Comparison of ENCODE assay signal across 11 cellular contexts in genomic region chr16:70703835-70704381, GRCh38. TPM values are rescaled to one million over a fixed set of nuclear protein-coding genes. Genes with fewer than 3 reads are reported as not detected.
DNase-seq lines count a peak whose midpoint lies in the region; ATAC-seq and TF ChIP-seq lines count a peak whose summit lies in the region.
"Had no signal": no experiment of that assay in that cellular context is flagged by ENCODE, and none has a peak within 500 bp of the region (broad histone marks: within the 10 kb centered on the region; RNA-seq: fewer than 3 reads in every experiment).

No MANE protein-coding gene starts in this region.

- H3K27ac Mint-ChIP-seq in activated CD4-positive, alpha-beta T cell treated with anti-CD3 and anti-CD28 coated beads for 36 hours = no peak overlapping the region
- H3K27ac Mint-ChIP-seq: activated naive CD8-positive, alpha-beta T cell treated with anti-CD3 and anti-CD28 coated beads for 36 hours had no signal

- H3K27ac ChIP-seq in heart left ventricle (peak overlapping the region; percentile 51 to 96 (median 76)), gastroesophageal sphincter (peak overlapping the region; percentile 69 to 98 (median 96)), ovary (peak overlapping the region; percentile 3 to 66), urinary bladder (ENCODE audit: low read depth) (peak overlapping the region; percentile 0)

- H3K4me3 Mint-ChIP-seq in activated CD4-positive, alpha-beta T cell treated with anti-CD3 and anti-CD28 coated beads for 36 hours = no peak overlapping the region
- H3K4me3 Mint-ChIP-seq: activated naive CD8-positive, alpha-beta T cell treated with anti-CD3 and anti-CD28 coated beads for 36 hours had no signal

- no peaks in the 10 kb centered on the region for H3K9me3 Mint-ChIP-seq in activated CD4-positive, alpha-beta T cell treated with anti-CD3 and anti-CD28 coated beads for 36 hours (ENCODE audit: low read depth)
- H3K9me3 Mint-ChIP-seq: activated naive CD8-positive, alpha-beta T cell treated with anti-CD3 and anti-CD28 coated beads for 36 hours had no signal

- H3K4me1 Mint-ChIP-seq in activated CD4-positive, alpha-beta T cell treated with anti-CD3 and anti-CD28 coated beads for 36 hours = peaks cover 3% of the 10 kb centered on the region

- no peaks in the 10 kb centered on the region for H3K36me3 Mint-ChIP-seq in activated CD4-positive, alpha-beta T cell treated with anti-CD3 and anti-CD28 coated beads for 36 hours (ENCODE audit: low read depth)
- H3K36me3 Mint-ChIP-seq: activated naive CD8-positive, alpha-beta T cell treated with anti-CD3 and anti-CD28 coated beads for 36 hours had no signal

- H3K9me3 ChIP-seq in heart left ventricle = no peaks in the 10 kb centered on the region
- H3K9me3 ChIP-seq in gastroesophageal sphincter = no peaks in the 10 kb centered on the region
- no peaks in the 10 kb centered on the region for H3K9me3 ChIP-seq in ovary

- H3K27me3 ChIP-seq in heart left ventricle (no peaks in the 10 kb centered on the region), gastroesophageal sphincter (no peaks in the 10 kb centered on the region), ovary (no peaks in the 10 kb centered on the region)

- WGBS in heart left ventricle, 4 donors = 77 to 90% (median 87%) methylated on average over 6 of the region's 6 CpGs; no CpG with 5 or more reads in 1 of the 4 donors
- no CpG with 5 or more reads among the region's 6 CpGs for WGBS in gastroesophageal sphincter (ENCODE audit: low coverage in 1 of 2), 2 donors
- WGBS in ovary, 3 donors = 71 to 81% (median 73%) methylated on average over 6 of the region's 6 CpGs
- WGBS in urinary bladder = 78% methylated on average over 6 of the region's 6 CpGs

- H3K4me3 ChIP-seq in heart left ventricle (no peak overlapping the region), gastroesophageal sphincter (no peak overlapping the region), ovary (no peak overlapping the region), urinary bladder (ENCODE audit: low read depth, low read length) (no peak overlapping the region)
- H3K4me3 ChIP-seq: GM12878 had no signal

- TF ChIP-seq EP300 in gastroesophageal sphincter (IDR thresholded peaks at IDR 0.05) (no peak), ovary (IDR thresholded peaks at IDR 0.05) (no peak)

- POLR2A ChIA-PET in activated CD4-positive, alpha-beta T cell treated with anti-CD3 and anti-CD28 coated beads for 36 hours (lab: Charles Lee) = no interaction called here

- intact Hi-C loops in heart left ventricle (cut with DNase I) (loop anchor here in 2 of 10 donors (5.0 kb wide), 1 partner anchor 33 kb away; no protein-coding TSS in a partner anchor), left ventricle myocardium superior (cut with micrococcal nuclease) (no loop called here), ovary (cut with DNase I) (no loop called here)
- intact Hi-C loops in activated CD4-positive, alpha-beta T cell treated with anti-CD3 and anti-CD28 coated beads for 36 hours (cut with DNase I, micrococcal nuclease) = no loop called here

- DNase-seq in heart left ventricle = no peak
- no peak for DNase-seq in left ventricle myocardium superior
- DNase-seq in ovary = no peak
- DNase-seq in activated CD4-positive, alpha-beta T cell treated with anti-CD3 and anti-CD28 coated beads for 36 hours = no peak
- DNase-seq: activated naive CD8-positive, alpha-beta T cell treated with anti-CD3 and anti-CD28 coated beads for 36 hours; DMS79 had no signal

- TF ChIP-seq POLR2A in heart left ventricle (IDR thresholded peaks at IDR 0.05) = no peak
- TF ChIP-seq POLR2A in gastroesophageal sphincter (IDR thresholded peaks at IDR 0.05) = peak in 1 of 2 donors; percentile 1
- TF ChIP-seq POLR2A in ovary (IDR thresholded peaks at IDR 0.05) = no peak

- H3K4me1 ChIP-seq in heart left ventricle = peaks cover 0 to 73% (median 39%) of the 10 kb centered on the region in 12 donors
- peaks cover 12 to 98% (median 63%) of the 10 kb centered on the region in 3 donors for H3K4me1 ChIP-seq in gastroesophageal sphincter
- H3K4me1 ChIP-seq in ovary (ENCODE audit: insufficient read depth) = peaks cover 25% of the 10 kb centered on the region
- no peaks in the 10 kb centered on the region for H3K4me1 ChIP-seq in urinary bladder (ENCODE audit: insufficient read depth)

- ATAC-seq in heart left ventricle (no peak), left ventricle myocardium superior (no peak), gastroesophageal sphincter (no peak), GM21381 (IDR thresholded peaks at IDR 0.05; ENCODE audit: unreplicated experiment) (no peak), HG02571 (IDR thresholded peaks at IDR 0.05; ENCODE audit: unreplicated experiment) (no peak)
- ATAC-seq in activated CD4-positive, alpha-beta T cell treated with anti-CD3 and anti-CD28 coated beads for 36 hours = no peak
- ATAC-seq: GM12878 had no signal

- CTCF ChIA-PET in activated CD4-positive, alpha-beta T cell treated with anti-CD3 and anti-CD28 coated beads for 36 hours (lab: Charles Lee) = no interaction called here

- no peaks in the 10 kb centered on the region for H3K27me3 Mint-ChIP-seq in activated CD4-positive, alpha-beta T cell treated with anti-CD3 and anti-CD28 coated beads for 36 hours
- H3K27me3 Mint-ChIP-seq: activated naive CD8-positive, alpha-beta T cell treated with anti-CD3 and anti-CD28 coated beads for 36 hours had no signal

- H3K36me3 ChIP-seq in heart left ventricle (no peaks in the 10 kb centered on the region), gastroesophageal sphincter (peaks cover 0 to under 1% of the 10 kb centered on the region in 2 donors), ovary (no peaks in the 10 kb centered on the region), urinary bladder (ENCODE audit: insufficient read depth) (no peaks in the 10 kb centered on the region)

- TF ChIP-seq CTCF in heart left ventricle (IDR thresholded peaks at IDR 0.05) (no peak), gastroesophageal sphincter (IDR thresholded peaks at IDR 0.05) (no peak), ovary (IDR thresholded peaks at IDR 0.05) (no peak)

RNA-seq across cellular contexts. Expression of gene MTSS2, which starts 18.1 kb away (rescaled TPM):
- 10 to 100 TPM; 51.9 to 90.9 (median 72.2) TPM for total RNA-seq in heart left ventricle
- polyA plus RNA-seq in heart left ventricle = 10 to 100 TPM; 58.8 to 97.1 TPM
- 101 TPM for total RNA-seq in left ventricle myocardium superior
- total RNA-seq in gastroesophageal sphincter = 100 to 1,000 TPM in 1 of 4 donors, 10 to 100 TPM in 3; 70.9 to 234 (median 85.9) TPM
- total RNA-seq in ovary = 10 to 100 TPM; 19.6 to 93.5 (median 40.2) TPM
- 10 to 100 TPM in 1 of 2 donors, 1 to 10 TPM in 1; 8.4 to 52.5 TPM for polyA plus RNA-seq in ovary
- 29.3 TPM for total RNA-seq in urinary bladder
- polyA plus RNA-seq in urinary bladder = 82.0 TPM
- total RNA-seq in activated CD4-positive, alpha-beta T cell treated with anti-CD3 and anti-CD28 coated beads for 36 hours = 1 to 10 TPM; 1.6 to 3.5 TPM

RNA-seq across cellular contexts. Expression of gene IL34, which starts 57.5 kb away (rescaled TPM):
- total RNA-seq in heart left ventricle = 1 to 10 TPM in 8 of 9 donors, under 1 TPM in 1; 0.49 to 6.5 (median 2.7) TPM
- 1 to 10 TPM in 1 of 2 donors, under 1 TPM in 1; 0.82 to 2.3 TPM for polyA plus RNA-seq in heart left ventricle
- 1.5 TPM for total RNA-seq in left ventricle myocardium superior
- total RNA-seq in gastroesophageal sphincter = 1 to 10 TPM; 1.6 to 4.1 (median 2.8) TPM
- total RNA-seq in ovary = 1 to 10 TPM in 6 of 7 donors, under 1 TPM in 1; 0.91 to 4.0 (median 1.9) TPM
- polyA plus RNA-seq in ovary = 1 to 10 TPM in 1 of 2 donors, under 1 TPM in 1; 0.88 to 1.8 TPM
- total RNA-seq in urinary bladder = 10.6 TPM
- 2.8 TPM for polyA plus RNA-seq in urinary bladder
- not detected for total RNA-seq in activated CD4-positive, alpha-beta T cell treated with anti-CD3 and anti-CD28 coated beads for 36 hours
- total RNA-seq: GM12878 had no signal

Comparison
In these comparisons a context has a peak if more than half of its experiments do, and no peak if none do; other contexts are left out.
1. H3K27ac ChIP-seq: peak in every context shown above with its lines; median percentile 96 in gastroesophageal sphincter; 76 in heart left ventricle; 34 in ovary; 0 in urinary bladder.